Comparison of ENCODE assay signal across 22 cellular contexts in genomic region chr16:86622700-86623615, GRCh38. TPM values are rescaled to one million over a fixed set of nuclear protein-coding genes. Genes with fewer than 3 reads are reported as not detected.
"Had no signal": no experiment of that assay in that cellular context is flagged by ENCODE, and none has a peak within 500 bp of the region (broad histone marks: within the 10 kb centered on the region; RNA-seq: fewer than 3 reads in every experiment).

No MANE protein-coding gene starts in this region.

- H3K36me3 Mint-ChIP-seq: IgD-negative memory B cell had no signal

- H3K27ac ChIP-seq: SJSA1, SK-N-MC had no signal

- FAIRE-seq: RCC 7860 had no signal

- H3K27me3 ChIP-seq: MG63, SJSA1 had no signal

- H3K27ac Mint-ChIP-seq: IgD-negative memory B cell had no signal

- H3K4me3 ChIP-seq: MG63, SJSA1, SK-N-MC had no signal

- H3K9me3 ChIP-seq: SJSA1 had no signal

- H3K36me3 ChIP-seq: MG63, SJSA1 had no signal

- DNase-seq: Karpas-422, KBM-7, MG63, NCI-H1092, NCI-H1105 treated with DMSO at 0.1 percent for 48 hours, NCI-H1417 treated with DMSO at 0.1 percent for 48 hours, NCI-H146, NCI-H1694 treated with DMSO at 0.1 percent for 48 hours, NCI-H1930, NCI-H2081, NCI-H2227 treated with DMSO at 0.1 percent for 48 hours, NCI-H524, NCI-H526 treated with DMSO at 0.1 percent for 48 hours, NCI-H748 treated with DMSO at 0.1 percent for 48 hours, Right ventricle myocardium superior, RPMI8226, SIG-M5 had no signal

RNA-seq across cellular contexts. Expression of gene FOXL1, which starts 44.6 kb away (rescaled TPM):
- polyA plus RNA-seq: IgD-negative memory B cell had no signal

RNA-seq across cellular contexts. Expression of gene FOXC2, which starts 56.3 kb away (rescaled TPM):
- total RNA-seq: NCI-H460 had no signal
- polyA plus RNA-seq: IgD-negative memory B cell had no signal
